24 cellular contexts compared by ENCODE assay signal in the genomic region with DNA sequence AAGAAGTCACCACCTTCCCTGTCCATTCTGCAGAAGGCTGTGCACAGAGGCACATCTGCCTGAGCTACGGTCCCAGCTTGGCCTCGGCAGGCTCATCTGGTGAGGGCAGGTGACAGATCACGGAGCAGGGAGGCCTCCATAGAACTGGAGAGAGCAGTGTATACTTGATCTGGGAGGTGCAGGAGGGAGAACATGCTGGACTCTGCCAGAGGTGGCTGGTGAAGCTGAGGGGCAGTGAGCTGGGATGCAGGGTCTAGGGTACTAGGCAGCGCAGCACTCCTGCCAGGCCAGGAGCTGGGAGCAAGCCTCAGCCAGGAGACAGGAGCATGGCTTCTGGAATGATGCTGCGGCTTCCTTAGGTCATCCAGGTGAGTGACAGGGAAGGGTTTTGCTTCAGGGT.
"Had no signal": no experiment of that assay in that cellular context is flagged by ENCODE, and none has a peak within 500 bp of the region (broad histone marks: within the 10 kb centered on the region; RNA-seq: fewer than 3 reads in every experiment).

No MANE protein-coding gene starts in this region.

- H3K9me3 Mint-ChIP-seq: stimulated activated naive CD8-positive, alpha-beta T cell treated with anti-CD3 and anti-CD28 coated beads, Interleukin-15, Interleukin-2, amounts not matched to agents 100 ng/mL and 50 ng/mL, for 24 hours had no signal

- H3K4me3 Mint-ChIP-seq: effector memory CD8-positive, alpha-beta T cell; memory B cell; naive thymus-derived CD4-positive, alpha-beta T cell; nephron; neural progenitor cell; stimulated activated naive B cell treated with anti-CD40 and anti-IgM and Interleukin-4, amounts not matched to agents 10 μg/mL and 1 μg/mL and 100 μg/mL, for 72 hours; stimulated activated naive CD8-positive, alpha-beta T cell treated with anti-CD3 and anti-CD28 coated beads, Interleukin-15, Interleukin-2, amounts not matched to agents 100 ng/mL and 50 ng/mL, for 24 hours had no signal

- H3K36me3 Mint-ChIP-seq: memory B cell; naive thymus-derived CD4-positive, alpha-beta T cell; neural progenitor cell; stimulated activated naive B cell treated with anti-CD40 and anti-IgM and Interleukin-4, amounts not matched to agents 10 μg/mL and 1 μg/mL and 100 μg/mL, for 72 hours had no signal

- H3K4me1 Mint-ChIP-seq: memory B cell; naive thymus-derived CD4-positive, alpha-beta T cell; nephron; neural progenitor cell; stimulated activated naive B cell treated with anti-CD40 and anti-IgM and Interleukin-4, amounts not matched to agents 10 μg/mL and 1 μg/mL and 100 μg/mL, for 72 hours had no signal

- H3K9me3 ChIP-seq: transverse colon had no signal

- H3K4me1 ChIP-seq: esophagus squamous epithelium, heart right ventricle, neural progenitor cell, parathyroid adenoma, psoas muscle, transverse colon had no signal

- H3K4me3 ChIP-seq: esophagus squamous epithelium, heart right ventricle, lung, neural progenitor cell, psoas muscle, skin epidermis, transverse colon had no signal

- ATAC-seq: effector memory CD8-positive, alpha-beta T cell; heart right ventricle; naive thymus-derived CD4-positive, alpha-beta T cell; psoas muscle; right cardiac atrium; stimulated activated naive B cell treated with anti-CD40 and anti-IgM and Interleukin-4, amounts not matched to agents 10 μg/mL and 1 μg/mL and 100 μg/mL, for 72 hours had no signal

- H3K27ac Mint-ChIP-seq: effector memory CD8-positive, alpha-beta T cell; memory B cell; naive thymus-derived CD4-positive, alpha-beta T cell; nephron; neural progenitor cell; stimulated activated naive B cell treated with anti-CD40 and anti-IgM and Interleukin-4, amounts not matched to agents 10 μg/mL and 1 μg/mL and 100 μg/mL, for 72 hours; stimulated activated naive CD8-positive, alpha-beta T cell treated with anti-CD3 and anti-CD28 coated beads, Interleukin-15, Interleukin-2, amounts not matched to agents 100 ng/mL and 50 ng/mL, for 24 hours had no signal

- H3K9ac ChIP-seq: neural progenitor cell, parathyroid adenoma had no signal

- H3K27ac ChIP-seq: esophagus squamous epithelium, heart right ventricle, neural progenitor cell, parathyroid adenoma, psoas muscle, skin epidermis, transverse colon had no signal

- H3K27me3 ChIP-seq: neural progenitor cell, transverse colon had no signal

- H3K27me3 Mint-ChIP-seq: effector memory CD8-positive, alpha-beta T cell; memory B cell; naive thymus-derived CD4-positive, alpha-beta T cell; stimulated activated naive B cell treated with anti-CD40 and anti-IgM and Interleukin-4, amounts not matched to agents 10 μg/mL and 1 μg/mL and 100 μg/mL, for 72 hours; stimulated activated naive CD8-positive, alpha-beta T cell treated with anti-CD3 and anti-CD28 coated beads, Interleukin-15, Interleukin-2, amounts not matched to agents 100 ng/mL and 50 ng/mL, for 24 hours had no signal

- H3K36me3 ChIP-seq: esophagus squamous epithelium, heart right ventricle, neural progenitor cell, transverse colon had no signal

- DNase-seq: cortex of kidney; effector memory CD8-positive, alpha-beta T cell; erythroblast; esophagus squamous epithelium; foreskin melanocyte; glutamatergic neuron; heart right ventricle; hippocampal formation; kidney glomerular epithelial cell; midbrain; naive thymus-derived CD4-positive, alpha-beta T cell; right cardiac atrium; stimulated activated CD4-positive, alpha-beta T cell treated with anti-CD3 and anti-CD28 coated beads, Interleukin-15, amount 100 ng/mL, for 24 hours; stimulated activated CD4-positive, alpha-beta T cell treated with anti-CD3 and anti-CD28 coated beads, Interleukin-2, amount 100 ng/mL, for 48 hours; stimulated activated naive B cell treated with anti-CD40 and anti-IgM and Interleukin-4, amounts not matched to agents 10 μg/mL and 1 μg/mL and 100 μg/mL, for 72 hours; transverse colon had no signal

- H2AFZ ChIP-seq: neural progenitor cell, parathyroid adenoma had no signal

- H3K4me2 ChIP-seq: neural progenitor cell had no signal
